In the genomic region with DNA sequence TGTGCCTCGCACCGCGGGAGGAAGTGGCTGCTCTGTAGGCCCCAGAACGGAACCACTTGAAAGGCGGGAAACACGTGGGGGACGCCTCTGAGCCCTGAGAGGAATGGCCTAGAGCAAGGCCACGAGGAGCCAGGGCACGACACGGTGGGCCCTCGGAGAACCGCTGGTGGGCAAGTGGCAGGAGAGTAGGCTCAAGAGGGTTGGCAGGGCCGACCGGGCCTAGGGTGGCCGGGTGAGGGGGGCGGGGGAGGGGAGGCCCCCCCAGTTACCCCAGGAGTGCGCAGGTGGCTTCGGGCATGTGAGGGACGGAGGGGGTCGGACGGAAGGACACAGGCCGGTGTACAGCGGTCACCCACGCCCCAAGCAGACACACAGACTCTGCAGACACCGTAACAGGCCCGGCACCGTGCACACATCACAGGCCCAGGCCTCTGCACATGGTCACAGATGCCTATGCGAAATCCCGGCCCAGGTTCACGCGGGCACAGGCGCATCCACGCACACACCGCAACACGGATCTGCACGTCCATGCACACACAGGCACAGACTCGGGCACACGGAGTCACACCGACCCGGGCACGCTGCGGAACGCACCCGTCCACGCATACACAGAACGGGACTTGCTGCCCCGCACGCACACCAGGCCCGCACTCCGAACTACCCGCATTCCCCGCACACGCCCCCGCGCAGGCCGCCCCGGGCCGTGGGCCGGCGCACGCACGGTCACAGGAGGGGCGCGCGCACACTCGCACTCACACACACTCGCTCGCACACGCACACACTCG, we compare ENCODE assay signal across 8 cellular contexts. TPM values are rescaled to one million over a fixed set of nuclear protein-coding genes. Genes with fewer than 3 reads are reported as not detected.
DNase-seq lines count a peak whose midpoint lies in the region; ATAC-seq and TF ChIP-seq lines count a peak whose summit lies in the region.

TSS of gene MGAT3 (plus strand) at position 751 of the 785 bp plus-strand sequence. CDS start 30,336 bp downstream, outside the sequence.

- H3K4me3 ChIP-seq in GM12875 (ENCODE audit: low read depth, low read length) (peak within 1 kb of the TSS; percentile 79), heart left ventricle (peak within 1 kb of the TSS; percentile 47 to 81 (median 63)), skeletal muscle cell (ENCODE audit: low read depth, low read length) (peak within 1 kb of the TSS; percentile 34)

- H3K27ac Mint-ChIP-seq in T-helper 17 cell: no peak within 1 kb of the TSS

- H3K27me3 Mint-ChIP-seq in T-helper 17 cell: peaks cover 56% of the 10 kb centered on the region

- no peak for TF ChIP-seq POLR2A in heart left ventricle (IDR thresholded peaks at IDR 0.05)

- intact Hi-C loops in heart left ventricle (cut with DNase I) (no loop called here), posterior vena cava (cut with DNase I) (no loop called here)

- ATAC-seq in T-helper 17 cell: no peak
- peak in 2 of 4 donors; percentile 10 to 16 for ATAC-seq in heart left ventricle
- ATAC-seq in GM21390 (IDR thresholded peaks at IDR 0.05; ENCODE audit: unreplicated experiment): no peak

- peak within 1 kb of the TSS; percentile 50 to 89 (median 72) for H3K27ac ChIP-seq in heart left ventricle

- peaks cover 0 to 29% (median 7%) of the 10 kb centered on the region in 12 donors for H3K4me1 ChIP-seq in heart left ventricle

- TF ChIP-seq CTCF in GM12875 (IDR thresholded peaks at IDR 0.05; ENCODE audit: borderline replicate concordance, insufficient read depth, low read depth, low read length) (no peak), heart left ventricle (IDR thresholded peaks at IDR 0.05) (no peak)

- H3K36me3 ChIP-seq in heart left ventricle: no peaks in the 10 kb centered on the region

- peaks cover 0 to 25% (median 6%) of the 10 kb centered on the region in 9 donors for H3K27me3 ChIP-seq in heart left ventricle

- WGBS in heart left ventricle, 4 donors: 49 to 80% (median 66%) methylated on average over 35 to 70 of the region's 70 CpGs

- DNase-seq in T-helper 17 cell: no peak
- DNase-seq in heart left ventricle: no peak
- no peak for DNase-seq in skeletal muscle cell (ENCODE audit: low read depth)
- DNase-seq in posterior vena cava (ENCODE audit: low spot score): no peak
- DNase-seq in SHP77 treated with DMSO at 0.1 percent for 48 hours (lab: John Stamatoyannopoulos, UW): no peak
- no peak for DNase-seq in HuH-7.5 (ENCODE audit: low spot score)

- no peaks in the 10 kb centered on the region for H3K9me3 ChIP-seq in T-helper 17 cell (ENCODE audit: control insufficient read depth, low read length, poor library complexity, severe bottlenecking)
- no peaks in the 10 kb centered on the region for H3K9me3 ChIP-seq in heart left ventricle

- H3K36me3 Mint-ChIP-seq in T-helper 17 cell (ENCODE audit: low read depth): peaks cover 7% of the 10 kb centered on the region

- H3K4me3 Mint-ChIP-seq in T-helper 17 cell: peak within 1 kb of the TSS; percentile 70

- H3K4me1 Mint-ChIP-seq in T-helper 17 cell: peaks cover 20% of the 10 kb centered on the region

RNA-seq across cellular contexts. Expression of gene MGAT3, which starts in this region (rescaled TPM):
- total RNA-seq in T-helper 17 cell (under 1 TPM; 0.25 to 0.96 TPM), heart left ventricle (1 to 10 TPM; 3.4 to 9.9 (median 4.7) TPM), posterior vena cava (1 to 10 TPM; 2.3 to 3.2 TPM)
- 1 to 10 TPM; 2.2 to 2.6 TPM for polyA plus RNA-seq in heart left ventricle
